In genomic region chr4:90495211-90495610, GRCh38 we compare ENCODE assay signal across 17 cellular contexts.
DNase-seq lines count a peak whose midpoint lies in the region; ATAC-seq and TF ChIP-seq lines count a peak whose summit lies in the region.
"Had no signal": no experiment of that assay in that cellular context is flagged by ENCODE, and none has a peak within 500 bp of the region (broad histone marks: within the 10 kb centered on the region; RNA-seq: fewer than 3 reads in every experiment).

No MANE protein-coding gene starts in this region.

- H3K4me3 Mint-ChIP-seq in naive thymus-derived CD8-positive, alpha-beta T cell: no peak overlapping the region
- H3K4me3 Mint-ChIP-seq: CD8-positive, alpha-beta T cell had no signal

- POLR2A ChIA-PET in naive thymus-derived CD8-positive, alpha-beta T cell (lab: Charles Lee): no interaction called here

- no peak overlapping the region for H3K27ac Mint-ChIP-seq in naive thymus-derived CD8-positive, alpha-beta T cell
- H3K27ac Mint-ChIP-seq: CD8-positive, alpha-beta T cell had no signal

- TF ChIP-seq CTCF in 22Rv1 (IDR thresholded peaks at IDR 0.05): no peak

- no peaks in the 10 kb centered on the region for H3K4me1 Mint-ChIP-seq in naive thymus-derived CD8-positive, alpha-beta T cell

- no peaks in the 10 kb centered on the region for H3K27me3 Mint-ChIP-seq in naive thymus-derived CD8-positive, alpha-beta T cell

- no peaks in the 10 kb centered on the region for H3K36me3 Mint-ChIP-seq in naive thymus-derived CD8-positive, alpha-beta T cell
- H3K36me3 Mint-ChIP-seq: CD8-positive, alpha-beta T cell had no signal

- ATAC-seq in naive thymus-derived CD8-positive, alpha-beta T cell: no peak
- no peak for ATAC-seq in HG03039 (IDR thresholded peaks at IDR 0.05; ENCODE audit: unreplicated experiment)
- ATAC-seq in GM18907 (IDR thresholded peaks at IDR 0.05; ENCODE audit: unreplicated experiment): no peak
- ATAC-seq: CD8-positive, alpha-beta T cell; HCT116 had no signal

- H3K27ac ChIP-seq in 22Rv1: peak overlapping the region; percentile 59
- H3K27ac ChIP-seq: BLaER1 had no signal

- H3K9me3 Mint-ChIP-seq in naive thymus-derived CD8-positive, alpha-beta T cell: peaks cover 0 to 11% (median 7%) of the 10 kb centered on the region in 9 donors

- DNase-seq in NCI-H1105 (lab: John Stamatoyannopoulos, UW): peak; percentile 15
- peak; percentile 14 for DNase-seq in NCI-H2171 (lab: John Stamatoyannopoulos, UW)
- peak; percentile 57 for DNase-seq in SK-N-DZ (ENCODE audit: low spot score)
- DNase-seq in naive thymus-derived CD8-positive, alpha-beta T cell: no peak
- DNase-seq in activated CD4-positive, alpha-beta T cell treated with anti-CD3 and anti-CD28 coated beads for 48 hours: no peak
- DNase-seq: CD8-positive, alpha-beta T cell; KBM-7; NCI-H510A treated with DMSO at 0.1 percent for 48 hours; OCI-M1; RPMI8226; SIG-M5; T-helper 2 cell had no signal

Comparison
In these comparisons a context has a peak if more than half of its experiments do, and no peak if none do; other contexts are left out.
1. DNase-seq: peak in NCI-H1105 (single experiment), NCI-H2171 (single experiment) and SK-N-DZ (single experiment); none in naive thymus-derived CD8-positive, alpha-beta T cell (0 of 10) and activated CD4-positive, alpha-beta T cell treated with anti-CD3 and anti-CD28 coated beads for 48 hours (single experiment).